In genomic region chr1:215637041-215637573, GRCh38 we compare ENCODE assay signal across 10 cellular contexts.
DNase-seq lines count a peak whose midpoint lies in the region; ATAC-seq and TF ChIP-seq lines count a peak whose summit lies in the region.
"Had no signal": no experiment of that assay in that cellular context is flagged by ENCODE, and none has a peak within 500 bp of the region (broad histone marks: within the 10 kb centered on the region; RNA-seq: fewer than 3 reads in every experiment).

No MANE protein-coding gene starts in this region.

- no peaks in the 10 kb centered on the region for H3K27me3 ChIP-seq in brain microvascular endothelial cell (replicated peaks)
- H3K27me3 ChIP-seq in uterus = no peaks in the 10 kb centered on the region
- H3K27me3 ChIP-seq: SJSA1 had no signal

- no peak overlapping the region for H3K27ac ChIP-seq in brain microvascular endothelial cell
- H3K27ac ChIP-seq in uterus = no peak overlapping the region
- H3K27ac ChIP-seq: SJSA1 had no signal

- peak; percentile 51 for ATAC-seq in left colon
- no peak for ATAC-seq in GM21367 (IDR thresholded peaks at IDR 0.05; ENCODE audit: unreplicated experiment)
- no peak for ATAC-seq in HG02981 (IDR thresholded peaks at IDR 0.05; ENCODE audit: unreplicated experiment)
- ATAC-seq in GM18861 (IDR thresholded peaks at IDR 0.05; ENCODE audit: unreplicated experiment) = no peak

- intact Hi-C loops in left colon (cut with DNase I, micrococcal nuclease) = no loop called here
- intact Hi-C loops in uterus (cut with DNase I; ENCODE audit: low total_unique reads) = no loop called here

- TF ChIP-seq POLR2A in uterus (IDR thresholded peaks at IDR 0.05) = no peak

- DNase-seq in H4 (ENCODE audit: low spot score) (peak; percentile 56), brain microvascular endothelial cell (peak; percentile 16), left colon (peak; percentile 31 to 54), smooth muscle cell of the brain vasculature (ENCODE audit: low read depth, low spot score) (peak; percentile 36), uterus (no peak)
- DNase-seq: activated naive CD4-positive, alpha-beta T cell treated with anti-CD3 and anti-CD28 coated beads for 36 hours had no signal

- in situ Hi-C loops in brain microvascular endothelial cell (cut with HindIII; ENCODE audit: low pct_ligation_motif_present, low sequenced_read_pairs) = no loop called here

- H3K36me3 ChIP-seq in brain microvascular endothelial cell (replicated peaks) (no peaks in the 10 kb centered on the region), uterus (no peaks in the 10 kb centered on the region)
- H3K36me3 ChIP-seq: SJSA1 had no signal

- no peaks in the 10 kb centered on the region for H3K9me3 ChIP-seq in uterus
- H3K9me3 ChIP-seq: SJSA1 had no signal

- no peaks in the 10 kb centered on the region for H3K4me1 ChIP-seq in uterus

- TF ChIP-seq CTCF in brain microvascular endothelial cell (IDR thresholded peaks at IDR 0.05; ENCODE audit: low read depth, low read length, missing control alignments) (no peak), uterus (IDR thresholded peaks at IDR 0.05) (no peak)

- H3K4me3 ChIP-seq in brain microvascular endothelial cell (ENCODE audit: low read depth, low read length) = no peak overlapping the region
- no peak overlapping the region for H3K4me3 ChIP-seq in uterus
- H3K4me3 ChIP-seq: SJSA1 had no signal

Comparison
In these comparisons a context has a peak if more than half of its experiments do, and no peak if none do; other contexts are left out.
1. DNase-seq: peak in H4 (single experiment), brain microvascular endothelial cell (single experiment), left colon (2 of 2) and smooth muscle cell of the brain vasculature (single experiment); none in uterus (0 of 2).